8 cellular contexts compared by ENCODE assay signal in the genomic region with DNA sequence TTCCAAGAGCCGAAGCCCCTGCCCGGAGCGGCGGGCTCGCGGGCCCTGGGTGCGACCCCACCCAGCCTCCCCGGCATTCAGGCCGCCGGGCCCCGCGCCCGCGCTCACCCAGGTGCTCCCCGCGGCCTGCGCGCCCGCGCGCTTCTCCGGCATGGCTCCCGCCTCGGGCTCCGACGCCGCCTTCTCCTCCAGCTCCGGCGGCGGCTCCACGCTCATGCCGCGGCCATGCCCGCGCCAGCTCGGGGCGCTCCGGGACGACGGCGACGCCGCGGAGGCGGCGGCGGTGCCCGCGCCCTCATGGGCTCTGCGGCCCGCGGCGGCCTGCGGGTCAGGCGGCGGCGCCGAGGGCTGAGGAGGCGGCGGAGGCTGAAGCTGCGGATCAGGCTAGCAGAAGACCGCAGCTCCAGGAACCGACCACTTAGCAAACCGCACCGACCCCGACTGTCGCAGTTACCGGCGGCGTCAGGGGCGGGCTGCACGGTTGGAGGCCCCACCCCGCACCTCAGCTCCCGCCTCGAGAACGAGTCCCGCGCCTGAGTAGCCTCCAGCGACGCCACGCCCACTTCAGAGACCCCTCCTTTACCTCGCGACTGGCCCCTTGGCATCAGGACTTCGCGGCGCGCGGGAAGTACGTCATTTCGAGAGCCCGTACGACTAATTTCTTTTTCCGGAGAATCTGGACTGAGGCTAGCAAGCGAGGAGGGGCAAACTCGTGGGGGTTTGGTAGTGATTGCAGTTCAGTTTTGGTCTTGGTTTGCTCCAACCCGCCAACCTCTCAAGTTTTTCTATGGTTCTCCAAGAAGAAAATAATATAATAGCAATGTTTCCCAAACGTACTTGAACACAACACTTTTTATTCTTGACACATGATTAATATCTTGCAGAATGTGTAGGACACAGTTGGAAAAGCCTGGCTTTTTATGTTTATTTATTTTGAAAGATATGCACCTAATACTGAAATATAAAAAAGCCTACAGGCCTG. TPM values are rescaled to one million over a fixed set of nuclear protein-coding genes. Genes with fewer than 3 reads are reported as not detected.
A peak's percentile ranks its signal among the peaks of the same experiment; 100 is the strongest.
DNase-seq lines count a peak whose midpoint lies in the region; ATAC-seq and TF ChIP-seq lines count a peak whose summit lies in the region.
"Not testable (repeated sequence)": the region's sequence is repeated elsewhere in the genome, so short reads cannot be mapped to it uniquely, and the experiment has no call there.

No MANE protein-coding gene starts in this region.

- DNase-seq in BE2C, result peak; percentile 86
- peak; percentile 44 to 64 for DNase-seq in NCI-H526 (lab: John Stamatoyannopoulos, UW)
- DNase-seq in activated CD4-positive, alpha-beta T cell treated with anti-CD3 and anti-CD28 coated beads, Interleukin-2, amount 50 U/mL, for 1 hour, result peak; percentile 66
- DNase-seq in left lobe of liver (ENCODE audit: low spot score), result peak; percentile 79
- DNase-seq in stimulated activated CD4-positive, alpha-beta T cell treated with anti-CD3 and anti-CD28 coated beads, Interleukin-2, amount 100 ng/mL, for 24 hours, result peak; percentile 73 to 76

- not testable (repeated sequence) for H3K9me3 Mint-ChIP-seq in dendritic cell treated with granulocyte-macrophage colony-stimulating factor and Interleukin-4, amounts not matched to agents 40 ng/mL and 50 ng/mL, for 4 days

- H3K36me3 ChIP-seq in BE2C, result not testable (repeated sequence)

- peak overlapping the region; percentile 66 for H3K4me3 ChIP-seq in BE2C (ENCODE audit: low read depth, low read length)

- not testable (repeated sequence) for H3K27me3 ChIP-seq in BE2C

- peak overlapping the region; percentile 82 for H3K4me3 Mint-ChIP-seq in dendritic cell treated with granulocyte-macrophage colony-stimulating factor and Interleukin-4, amounts not matched to agents 40 ng/mL and 50 ng/mL, for 4 days

- not testable (repeated sequence) for H3K36me3 Mint-ChIP-seq in dendritic cell treated with granulocyte-macrophage colony-stimulating factor and Interleukin-4, amounts not matched to agents 40 ng/mL and 50 ng/mL, for 4 days (ENCODE audit: low read depth)

- not testable (repeated sequence) for H3K27me3 Mint-ChIP-seq in dendritic cell treated with granulocyte-macrophage colony-stimulating factor and Interleukin-4, amounts not matched to agents 40 ng/mL and 50 ng/mL, for 4 days

- intact Hi-C loops in dendritic cell treated with granulocyte-macrophage colony-stimulating factor and Interleukin-4, amounts not matched to agents 40 ng/mL and 50 ng/mL, for 4 days (cut with micrococcal nuclease), result not testable (repeated sequence)

- H3K27ac Mint-ChIP-seq in dendritic cell treated with granulocyte-macrophage colony-stimulating factor and Interleukin-4, amounts not matched to agents 40 ng/mL and 50 ng/mL, for 4 days, result peak overlapping the region; percentile 85

- H3K9me3 ChIP-seq in BE2C, result not testable (repeated sequence)

- ATAC-seq in GM19328 (IDR thresholded peaks at IDR 0.05; ENCODE audit: unreplicated experiment) (peak; percentile 72), HG03457 (IDR thresholded peaks at IDR 0.05; ENCODE audit: unreplicated experiment) (peak; percentile 71), left lobe of liver (peak; percentile 98)

- H3K4me1 ChIP-seq in BE2C, result not testable (repeated sequence)

- TF ChIP-seq CTCF in BE2C (IDR thresholded peaks at IDR 0.05; ENCODE audit: low read depth, low read length), result not testable (repeated sequence)

- H3K4me1 Mint-ChIP-seq in dendritic cell treated with granulocyte-macrophage colony-stimulating factor and Interleukin-4, amounts not matched to agents 40 ng/mL and 50 ng/mL, for 4 days (ENCODE audit: low read depth), result not testable (repeated sequence)

RNA-seq across cellular contexts. Expression of gene CTSV, which starts 25.5 kb away (rescaled TPM):
- 10.6 TPM for polyA plus RNA-seq in BE2C (2012; ENCODE audit: insufficient read depth, insufficient read length, low read depth)
- 0.15 TPM for total RNA-seq in left lobe of liver

Comparison
In these comparisons a context has a peak if more than half of its experiments do, and no peak if none do; other contexts are left out.
1. Peak in every context shown above with its lines: DNase-seq, ATAC-seq and H3K4me3 ChIP-seq.